1 cellular context compared by ENCODE assay signal in genomic region chr9:21998026-21998425, GRCh38.
TF ChIP-seq lines count a peak whose summit lies in the region.

No MANE protein-coding gene starts in this region.

TF ChIP-seq in H1, 55 proteins besides CTCF, POLR2A, EP300 and RAD21:
- TF ChIP-seq BCL11A (IDR thresholded peaks at IDR 0.05; ENCODE audit: low read depth in 2 of 2, low read length in 2 of 2) (no peak), TEAD4 (IDR thresholded peaks at IDR 0.05; ENCODE audit: low read depth, low read length) (0 out of 2 replicates have a peak, but pooled peaks have one; percentile 3)
